1 cellular context compared by ENCODE assay signal in genomic region chr20:57389695-57390603, GRCh38.
TF ChIP-seq lines count a peak whose summit lies in the region.

No MANE protein-coding gene starts in this region.

TF ChIP-seq in K562, 482 proteins besides CTCF, POLR2A, EP300 and RAD21 (continued from another document and continues in another):
- TF ChIP-seq RREB1 (CRISPR knock-in tag; IDR thresholded peaks at IDR 0.05) (no peak), ZNF668 (CRISPR knock-in tag; IDR thresholded peaks at IDR 0.05) (no peak), BACH1 (tag; IDR thresholded peaks at IDR 0.05) (0 out of 2 replicates have a peak, but pooled peaks have one; percentile 35), GTF3C2 (IDR thresholded peaks at IDR 0.05; ENCODE audit: borderline replicate concordance, extremely low read depth, insufficient read length) (no peak), ZNF76 (CRISPR knock-in tag; IDR thresholded peaks at IDR 0.05; ENCODE audit: borderline replicate concordance) (no peak), RBM25 (IDR thresholded peaks at IDR 0.05; ENCODE audit: low read depth, low read length, severe bottlenecking) (no peak), ZFPM2 (CRISPR knock-in tag; IDR thresholded peaks at IDR 0.05) (no peak), CREM (IDR thresholded peaks at IDR 0.05; ENCODE audit: low read depth) (0 out of 2 replicates have a peak, but pooled peaks have one; percentile 38), SPI1 (IDR thresholded peaks at IDR 0.05; ENCODE audit: borderline replicate concordance, low read depth, low read length) (no peak), RFX1 (IDR thresholded peaks at IDR 0.05) (no peak), ZFP36 (IDR thresholded peaks at IDR 0.05; ENCODE audit: low read depth, low read length, partially characterized antibody) (no peak), FOXJ2 (tag; IDR thresholded peaks at IDR 0.05) (no peak), NBN (IDR thresholded peaks at IDR 0.05; ENCODE audit: low read depth) (no peak; the same call in 1 of the 2 replicates), ZNF133 (CRISPR knock-in tag; IDR thresholded peaks at IDR 0.05) (no peak), ZBED1 (IDR thresholded peaks at IDR 0.05) (no peak), JUNB (CRISPR knock-in tag; conservative IDR thresholded peaks at IDR 0.05) (no peak), GTF2F1 (IDR thresholded peaks at IDR 0.05; ENCODE audit: low read depth, low read length) (no peak), HMG20B (CRISPR knock-in tag; IDR thresholded peaks at IDR 0.05) (no peak), GTF2A2 (tag; IDR thresholded peaks at IDR 0.05) (peak; percentile 27; the same call in 1 of the 2 replicates), TCF7L2 (IDR thresholded peaks at IDR 0.05; ENCODE audit: low read depth, low read length) (no peak), ZNF143 (CRISPR knock-in tag; IDR thresholded peaks at IDR 0.05) (no peak; the same call in 1 of the 2 replicates), SAFB2 (IDR thresholded peaks at IDR 0.05; ENCODE audit: borderline replicate concordance, low read depth, low read length, severe bottlenecking) (no peak), ZBTB2 (IDR thresholded peaks at IDR 0.05) (peak; percentile 89), RCOR1 (IDR thresholded peaks at IDR 0.05; ENCODE audit: borderline replicate concordance in 1 of 2, low read depth in 2 of 2, low read length in 2 of 2) (no peak), NKRF (IDR thresholded peaks at IDR 0.05; ENCODE audit: borderline replicate concordance) (no peak), ZFP91 (CRISPR knock-in tag; IDR thresholded peaks at IDR 0.05) (no peak), CUX1 (CRISPR knock-in tag; IDR thresholded peaks at IDR 0.05) (peak; percentile 63; the same call in 1 of the 2 replicates), FOXA1 (IDR thresholded peaks at IDR 0.05; ENCODE audit: borderline replicate concordance) (no peak), NR2C2 (CRISPR knock-in tag; IDR thresholded peaks at IDR 0.05) (peak; percentile 94), NR2C2 (tag; IDR thresholded peaks at IDR 0.05) (peak; percentile 98), NRF1 (conservative IDR thresholded peaks at IDR 0.05 in 1 of 2, IDR thresholded peaks at IDR 0.05 in 1 of 2) (no peak), NCOA2 (IDR thresholded peaks at IDR 0.05; ENCODE audit: partially characterized antibody in 2 of 2) (no peak)
- TF ChIP-seq, protein P1, sequence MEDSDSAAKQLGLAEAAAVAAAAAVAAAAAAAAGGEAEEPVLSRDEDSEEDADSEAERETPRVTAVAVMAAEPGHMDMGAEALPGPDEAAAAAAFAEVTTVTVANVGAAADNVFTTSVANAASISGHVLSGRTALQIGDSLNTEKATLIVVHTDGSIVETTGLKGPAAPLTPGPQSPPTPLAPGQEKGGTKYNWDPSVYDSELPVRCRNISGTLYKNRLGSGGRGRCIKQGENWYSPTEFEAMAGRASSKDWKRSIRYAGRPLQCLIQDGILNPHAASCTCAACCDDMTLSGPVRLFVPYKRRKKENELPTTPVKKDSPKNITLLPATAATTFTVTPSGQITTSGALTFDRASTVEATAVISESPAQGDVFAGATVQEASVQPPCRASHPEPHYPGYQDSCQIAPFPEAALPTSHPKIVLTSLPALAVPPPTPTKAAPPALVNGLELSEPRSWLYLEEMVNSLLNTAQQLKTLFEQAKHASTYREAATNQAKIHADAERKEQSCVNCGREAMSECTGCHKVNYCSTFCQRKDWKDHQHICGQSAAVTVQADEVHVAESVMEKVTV (CRISPR knock-in tag; IDR thresholded peaks at IDR 0.05), result no peak
- TF ChIP-seq, protein P2, sequence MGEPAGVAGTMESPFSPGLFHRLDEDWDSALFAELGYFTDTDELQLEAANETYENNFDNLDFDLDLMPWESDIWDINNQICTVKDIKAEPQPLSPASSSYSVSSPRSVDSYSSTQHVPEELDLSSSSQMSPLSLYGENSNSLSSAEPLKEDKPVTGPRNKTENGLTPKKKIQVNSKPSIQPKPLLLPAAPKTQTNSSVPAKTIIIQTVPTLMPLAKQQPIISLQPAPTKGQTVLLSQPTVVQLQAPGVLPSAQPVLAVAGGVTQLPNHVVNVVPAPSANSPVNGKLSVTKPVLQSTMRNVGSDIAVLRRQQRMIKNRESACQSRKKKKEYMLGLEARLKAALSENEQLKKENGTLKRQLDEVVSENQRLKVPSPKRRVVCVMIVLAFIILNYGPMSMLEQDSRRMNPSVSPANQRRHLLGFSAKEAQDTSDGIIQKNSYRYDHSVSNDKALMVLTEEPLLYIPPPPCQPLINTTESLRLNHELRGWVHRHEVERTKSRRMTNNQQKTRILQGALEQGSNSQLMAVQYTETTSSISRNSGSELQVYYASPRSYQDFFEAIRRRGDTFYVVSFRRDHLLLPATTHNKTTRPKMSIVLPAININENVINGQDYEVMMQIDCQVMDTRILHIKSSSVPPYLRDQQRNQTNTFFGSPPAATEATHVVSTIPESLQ (CRISPR knock-in tag; IDR thresholded peaks at IDR 0.05), result no peak
